ENCODE assay signal across 11 cellular contexts in the genomic region with DNA sequence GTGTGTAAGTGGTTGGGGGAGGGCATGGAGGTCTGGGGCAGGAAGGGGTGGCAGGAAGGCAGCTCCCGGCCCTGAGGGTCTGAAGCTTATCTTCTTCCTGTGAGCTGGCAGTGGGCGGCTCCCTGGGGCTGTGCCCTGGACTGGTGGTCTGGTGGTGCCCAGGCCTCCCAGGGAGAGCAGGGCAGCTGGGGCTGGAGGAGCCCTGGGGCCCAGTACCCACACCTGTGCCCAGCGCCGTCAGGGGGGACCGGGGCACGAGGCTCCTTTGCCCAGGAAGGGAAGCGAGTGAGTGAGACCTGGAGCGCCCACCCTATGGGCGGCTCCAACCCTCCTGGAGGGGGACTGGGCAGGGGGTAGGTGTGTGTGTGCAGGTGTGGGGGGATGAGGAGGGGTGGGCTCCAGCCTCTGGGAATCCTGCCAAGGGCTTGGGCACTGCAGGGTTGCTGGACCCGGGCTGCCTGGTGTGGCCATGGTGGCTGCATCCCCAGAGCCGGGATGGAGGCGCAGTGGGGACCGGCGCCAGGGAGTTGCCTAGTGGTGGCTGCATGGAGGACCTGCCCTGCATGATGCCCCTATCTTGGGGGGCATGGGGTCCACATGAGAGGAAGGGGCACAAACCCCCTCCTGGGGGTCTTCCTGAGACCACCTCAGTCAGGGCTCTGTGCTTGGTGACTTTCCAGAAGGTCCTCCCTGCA.
DNase-seq lines count a peak whose midpoint lies in the region; ATAC-seq and TF ChIP-seq lines count a peak whose summit lies in the region.
"Had no signal": no experiment of that assay in that cellular context is flagged by ENCODE, and none has a peak within 500 bp of the region (broad histone marks: within the 10 kb centered on the region; RNA-seq: fewer than 3 reads in every experiment).

No MANE protein-coding gene starts in this region.

- H3K27ac ChIP-seq in WERI-Rb-1 = no peak overlapping the region
- H3K27ac ChIP-seq: PC-9, thoracic aorta had no signal

- no peaks in the 10 kb centered on the region for H3K9me3 ChIP-seq in WERI-Rb-1 (ENCODE audit: severe bottlenecking)
- H3K9me3 ChIP-seq: thoracic aorta had no signal

- TF ChIP-seq CTCF in WERI-Rb-1 (IDR thresholded peaks at IDR 0.05; ENCODE audit: low read depth, low read length) = no peak

- no peak for ATAC-seq in left cardiac atrium

- DNase-seq in activated CD4-positive, CD25-positive, alpha-beta regulatory T cell treated with anti-CD3 and anti-CD28 coated beads, Interleukin-2, amount 50 U/mL, for 72 hours = peak; percentile 26
- no peak for DNase-seq in activated CD4-positive, CD25-positive, alpha-beta regulatory T cell (lab: John Stamatoyannopoulos, UW)
- peak; percentile 1 for DNase-seq in WERI-Rb-1
- peak; percentile 14 for DNase-seq in left cardiac atrium
- peak; percentile 23 for DNase-seq in stimulated activated CD8-positive, alpha-beta memory T cell treated with anti-CD3 and anti-CD28 coated beads, Interleukin-4, amount 100 ng/mL, for 48 hours
- no peak for DNase-seq in NCI-H2029 (lab: John Stamatoyannopoulos, UW)
- DNase-seq in NCI-H146 treated with DMSO at 0.1 percent for 48 hours (lab: John Stamatoyannopoulos, UW; ENCODE audit: unreplicated experiment) = no peak
- DNase-seq in SHP77 (lab: John Stamatoyannopoulos, UW) = no peak
- DNase-seq: NCI-H2227 treated with DMSO at 0.1 percent for 48 hours, PC-9 had no signal

- intact Hi-C loops in left cardiac atrium (cut with DNase I) = no loop called here

- no peak overlapping the region for H3K4me3 ChIP-seq in WERI-Rb-1 (ENCODE audit: low read depth, low read length)
- H3K4me3 ChIP-seq: PC-9, thoracic aorta had no signal

- H3K36me3 ChIP-seq in WERI-Rb-1 = no peaks in the 10 kb centered on the region
- H3K36me3 ChIP-seq: thoracic aorta had no signal

- H3K27me3 ChIP-seq in WERI-Rb-1 (ENCODE audit: insufficient read depth, low read depth, severe bottlenecking) = peaks cover 86% of the 10 kb centered on the region

Comparison
In these comparisons a context has a peak if more than half of its experiments do, and no peak if none do; other contexts are left out.
1. DNase-seq: peak in activated CD4-positive, CD25-positive, alpha-beta regulatory T cell treated with anti-CD3 and anti-CD28 coated beads, Interleukin-2, amount 50 U/mL, for 72 hours (single experiment), WERI-Rb-1 (single experiment), left cardiac atrium (single experiment) and stimulated activated CD8-positive, alpha-beta memory T cell treated with anti-CD3 and anti-CD28 coated beads, Interleukin-4, amount 100 ng/mL, for 48 hours (single experiment); none in activated CD4-positive, CD25-positive, alpha-beta regulatory T cell (0 of 4), NCI-H2029 (single experiment), NCI-H146 treated with DMSO at 0.1 percent for 48 hours (single experiment) and SHP77 (0 of 2).